In genomic region chr18:48777737-48778111, GRCh38 we compare ENCODE assay signal across 10 cellular contexts.
DNase-seq lines count a peak whose midpoint lies in the region; ATAC-seq and TF ChIP-seq lines count a peak whose summit lies in the region.
"Had no signal": no experiment of that assay in that cellular context is flagged by ENCODE, and none has a peak within 500 bp of the region (broad histone marks: within the 10 kb centered on the region; RNA-seq: fewer than 3 reads in every experiment).

No MANE protein-coding gene starts in this region.

- H3K36me3 ChIP-seq in mesenchymal stem cell (ENCODE audit: control insufficient read depth in 1 of 2, insufficient read depth in 2 of 2, low read depth in 1 of 2, low read length in 2 of 2): peaks cover under 1 to 68% of the 10 kb centered on the region in 2 experiments

- peaks cover 55% of the 10 kb centered on the region for H3K4me1 Mint-ChIP-seq in brain

- in situ Hi-C loops in G401 (cut with HindIII; ENCODE audit: low sequenced_read_pairs): no loop called here

- H3K4me1 ChIP-seq in right cardiac atrium (ENCODE audit: control insufficient read depth, insufficient read depth, low read length): peaks cover 46% of the 10 kb centered on the region
- peaks cover 47% of the 10 kb centered on the region for H3K4me1 ChIP-seq in mesenchymal stem cell (ENCODE audit: control insufficient read depth, insufficient read depth, low read depth, low read length)

- 57% methylated on average over 8 of the region's 8 CpGs for WGBS in right cardiac atrium
- 66% methylated on average over 8 of the region's 8 CpGs for WGBS in mesenchymal stem cell

- H2BK120ac ChIP-seq in mesenchymal stem cell (ENCODE audit: low read depth, low read length): no peak overlapping the region

- peak overlapping the region; percentile 28 for H2BK15ac ChIP-seq in mesenchymal stem cell (ENCODE audit: low read depth, poor library complexity, severe bottlenecking)

- H4K8ac ChIP-seq in mesenchymal stem cell (ENCODE audit: low read length): peak overlapping the region; percentile 0

- H3K23ac ChIP-seq in mesenchymal stem cell (ENCODE audit: low read length in 2 of 2): peak overlapping the region in 1 of 2 experiments; percentile 62

- H3K4me2 ChIP-seq in mesenchymal stem cell (ENCODE audit: low read length, poor library complexity, severe bottlenecking): no peak overlapping the region

- H3K14ac ChIP-seq in mesenchymal stem cell (ENCODE audit: low read length in 2 of 2): peak overlapping the region in 1 of 2 experiments; percentile 83

- intact Hi-C loops in right cardiac atrium (cut with DNase I) (loop anchor here in 3 of 4 donors (5.0 to 10.0 kb wide), 4 partner anchors 47 to 170 kb away; no protein-coding TSS in a partner anchor), left cardiac atrium (cut with DNase I) (loop anchor here (5.0 to 10.0 kb wide), 4 partner anchors 93 to 267 kb away; no protein-coding TSS in a partner anchor)

- no peak overlapping the region for H3K4me3 ChIP-seq in right cardiac atrium (ENCODE audit: low read length)
- H3K4me3 ChIP-seq in mesenchymal stem cell (ENCODE audit: insufficient read depth in 1 of 2, low read depth in 1 of 2, low read length in 2 of 2): no peak overlapping the region

- H3K9me3 ChIP-seq in right cardiac atrium (ENCODE audit: control insufficient read depth, low read length) (no peaks in the 10 kb centered on the region), mesenchymal stem cell (ENCODE audit: control insufficient read depth, low read length) (no peaks in the 10 kb centered on the region)

- peak overlapping the region; percentile 7 to 89 for H2BK12ac ChIP-seq in mesenchymal stem cell (ENCODE audit: low read length in 2 of 2)

- peaks cover 0 to 2% (median 0%) of the 10 kb centered on the region in 5 experiments for H3K9me3 Mint-ChIP-seq in brain
- H3K9me3 Mint-ChIP-seq: immature natural killer cell had no signal

- H4K91ac ChIP-seq in mesenchymal stem cell (ENCODE audit: low read length): peak overlapping the region; percentile 5

- no peaks in the 10 kb centered on the region for H3K27me3 ChIP-seq in right cardiac atrium (ENCODE audit: control insufficient read depth, insufficient read depth)
- no peaks in the 10 kb centered on the region for H3K27me3 ChIP-seq in mesenchymal stem cell (ENCODE audit: control insufficient read depth in 1 of 2, insufficient read depth in 1 of 2, low read length in 2 of 2)

- no peak overlapping the region for H3K4ac ChIP-seq in mesenchymal stem cell (ENCODE audit: low read depth in 1 of 2, low read length in 2 of 2)

- peak overlapping the region in 3 of 5 experiments; percentile 56 to 85 (median 63) for H3K27ac Mint-ChIP-seq in brain

- peak overlapping the region; percentile 76 for H3K27ac ChIP-seq in right cardiac atrium (ENCODE audit: low read length)
- no peak overlapping the region for H3K27ac ChIP-seq in mesenchymal stem cell (ENCODE audit: low read length, poor library complexity, severe bottlenecking)

- H3K36me3 Mint-ChIP-seq in brain: peaks cover 8% of the 10 kb centered on the region
- H3K36me3 Mint-ChIP-seq: immature natural killer cell had no signal

- ATAC-seq in right cardiac atrium: no peak
- ATAC-seq in left cardiac atrium: no peak

- DNase-seq in right cardiac atrium (peak; percentile 64 to 80 (median 76)), left cardiac atrium (no peak), mesenchymal stem cell (peak; percentile 78), OCI-M2 (lab: John Stamatoyannopoulos, UW; ENCODE audit: unreplicated experiment) (no peak), G401 (ENCODE audit: low spot score) (no peak), C1 segment of cervical spinal cord (lab: John Stamatoyannopoulos, UW) (no peak), NCI-H748 treated with DMSO at 0.1 percent for 48 hours (lab: John Stamatoyannopoulos, UW) (no peak)
- DNase-seq: amniotic stem cell had no signal

- no peak overlapping the region for H2AFZ ChIP-seq in mesenchymal stem cell (ENCODE audit: low read depth, low read length)

- peak overlapping the region; percentile 17 for H2AK5ac ChIP-seq in mesenchymal stem cell (ENCODE audit: low read length, severe bottlenecking)

- no peak overlapping the region for H3K9ac ChIP-seq in mesenchymal stem cell (ENCODE audit: low read length)

- H3K4me3 Mint-ChIP-seq in brain: no peak overlapping the region

- H2BK5ac ChIP-seq in mesenchymal stem cell (ENCODE audit: low read depth, low read length, poor library complexity, severe bottlenecking): no peak overlapping the region

- H3K18ac ChIP-seq in mesenchymal stem cell (ENCODE audit: low read depth in 1 of 2, low read length in 2 of 2): peak overlapping the region; percentile 41 to 92

- H3K27me3 Mint-ChIP-seq in brain: peaks cover 5% of the 10 kb centered on the region

- TF ChIP-seq CTCF in brain (conservative IDR thresholded peaks at IDR 0.05): no peak

- H3K79me1 ChIP-seq in mesenchymal stem cell (replicated peaks; ENCODE audit: low read length, poor library complexity, severe bottlenecking): peaks cover 54% of the 10 kb centered on the region

Comparison
In these comparisons a context has a peak if more than half of its experiments do, and no peak if none do; other contexts are left out.
1. DNase-seq: peak in right cardiac atrium (3 of 3) and mesenchymal stem cell (single experiment); none in left cardiac atrium (single experiment), OCI-M2 (single experiment), G401 (single experiment), C1 segment of cervical spinal cord (0 of 14) and NCI-H748 treated with DMSO at 0.1 percent for 48 hours (single experiment).